ENCODE assay signal across 16 cellular contexts in the genomic region with DNA sequence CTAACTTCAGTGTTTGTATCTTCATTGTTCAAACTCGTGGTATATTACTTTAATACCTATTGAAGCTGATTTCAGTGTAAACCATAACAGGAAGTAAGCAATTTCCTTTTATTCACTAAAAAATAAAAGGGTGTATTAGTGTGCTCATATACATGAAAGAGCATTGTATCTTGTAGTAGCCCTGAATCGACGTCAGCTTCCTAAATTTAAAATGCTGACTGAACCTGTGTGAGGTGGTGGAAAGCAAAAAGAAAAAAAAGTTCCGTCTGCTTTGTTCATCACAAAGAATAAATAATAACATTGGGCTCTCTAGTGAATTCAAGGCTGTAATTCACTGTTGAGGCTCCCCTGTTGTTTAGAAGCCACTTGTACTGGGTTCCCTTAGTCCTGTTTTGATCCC. TPM values are rescaled to one million over a fixed set of nuclear protein-coding genes. Genes with fewer than 3 reads are reported as not detected.
DNase-seq lines count a peak whose midpoint lies in the region; ATAC-seq, FAIRE-seq and TF ChIP-seq lines count a peak whose summit lies in the region.
"Had no signal": no experiment of that assay in that cellular context is flagged by ENCODE, and none has a peak within 500 bp of the region (broad histone marks: within the 10 kb centered on the region; RNA-seq: fewer than 3 reads in every experiment).

No MANE protein-coding gene starts in this region.

- no peak overlapping the region for H3K4me3 Mint-ChIP-seq in activated CD4-positive, alpha-beta memory T cell treated with anti-CD3 and anti-CD28 coated beads, Interleukin-2, amount 10 ng/mL, durations not matched to agents 7 days and 5 days
- H3K4me3 Mint-ChIP-seq: WTC11 had no signal

- peaks cover 11% of the 10 kb centered on the region for H3K79me2 ChIP-seq in HepG2 (ENCODE audit: insufficient read depth, low read length)

- peak overlapping the region; percentile 60 for H3K27ac Mint-ChIP-seq in activated CD4-positive, alpha-beta memory T cell treated with anti-CD3 and anti-CD28 coated beads, Interleukin-2, amount 10 ng/mL, durations not matched to agents 7 days and 5 days
- H3K27ac Mint-ChIP-seq: WTC11 had no signal

- peak; percentile 21 to 64 (median 32) for ATAC-seq in right lobe of liver
- ATAC-seq in HepG2, result no peak
- ATAC-seq in HG02884 (IDR thresholded peaks at IDR 0.05; ENCODE audit: unreplicated experiment), result no peak
- ATAC-seq: WTC11 had no signal

- H3K4me3 ChIP-seq in right lobe of liver (no peak overlapping the region), HepG2 (replicated peaks in 1 of 3; ENCODE audit: insufficient read depth in 1 of 3, low read depth in 2 of 3, low read length in 3 of 3) (no peak overlapping the region), vagina (no peak overlapping the region)

- H3K4me1 ChIP-seq in right lobe of liver (peaks cover 0 to 24% (median 3%) of the 10 kb centered on the region in 4 donors), HepG2 (ENCODE audit: insufficient read depth, low read length) (peaks cover 17% of the 10 kb centered on the region), vagina (peaks cover 96% of the 10 kb centered on the region)

- DNase-seq in right lobe of liver (no peak), HepG2 (ENCODE audit: low spot score) (no peak), lung microvascular endothelial cell (ENCODE audit: low read depth in 2 of 2) (peak; percentile 79 to 82), vagina (ENCODE audit: extremely low spot score in 2 of 2) (no peak), H4 (ENCODE audit: low spot score) (no peak), RWPE1 (ENCODE audit: low spot score) (no peak)
- DNase-seq in activated CD4-positive, alpha-beta memory T cell treated with anti-CD3 and anti-CD28 coated beads, Interleukin-2, amount 10 ng/mL, durations not matched to agents 7 days and 5 days, result no peak
- DNase-seq: activated effector memory CD4-positive, alpha-beta T cell treated with anti-CD3 and anti-CD28 coated beads, Interleukin-2, amount 50 U/mL, for 16 hours; NCI-H82; SIG-M5; stimulated activated CD4-positive, alpha-beta T cell treated with anti-CD3 and anti-CD28 coated beads, Interleukin-2, amount 100 ng/mL, for 48 hours; stimulated activated naive CD4-positive, alpha-beta T cell treated with Interleukin-2 at 50 U/mL for 16 hours had no signal

- H3K9ac ChIP-seq in HepG2 (ENCODE audit: insufficient read depth, low read depth, low read length), result no peak overlapping the region

- in situ Hi-C loops in HepG2 (cut with HindIII; ENCODE audit: extremely low pct_ligation_motif_present, low pct_unique_long_range_greater_than_20kb), result no loop called here

- no peaks in the 10 kb centered on the region for H3K9me3 Mint-ChIP-seq in activated CD4-positive, alpha-beta memory T cell treated with anti-CD3 and anti-CD28 coated beads, Interleukin-2, amount 10 ng/mL, durations not matched to agents 7 days and 5 days
- H3K9me3 Mint-ChIP-seq: WTC11 had no signal

- H4K20me1 ChIP-seq in HepG2 (ENCODE audit: insufficient read depth, low read length), result no peaks in the 10 kb centered on the region

- H3K27ac ChIP-seq in right lobe of liver (peak overlapping the region in 1 of 3 donors; percentile 6), HepG2 (ENCODE audit: extremely low read length, insufficient read depth, low read length) (no peak overlapping the region), vagina (peak overlapping the region; percentile 52), RWPE1 (no peak overlapping the region)
- H3K27ac ChIP-seq: C4-2B had no signal

- H3K9me3 ChIP-seq in right lobe of liver (no peaks in the 10 kb centered on the region), HepG2 (ENCODE audit: low read length) (no peaks in the 10 kb centered on the region), vagina (no peaks in the 10 kb centered on the region)

- TF ChIP-seq CTCF in right lobe of liver (IDR thresholded peaks at IDR 0.05) (no peak), HepG2 (CRISPR knock-in tag; IDR thresholded peaks at IDR 0.05) (no peak), vagina (IDR thresholded peaks at IDR 0.05) (no peak), RWPE1 (conservative IDR thresholded peaks at IDR 0.05; ENCODE audit: low read depth) (no peak)

- WGBS in right lobe of liver (ENCODE audit: insufficient coverage, low coverage, low lambda C conversion rate, missing lambda C conversion rate), result 53% methylated on average over 4 of the region's 4 CpGs
- WGBS in HepG2 (ENCODE audit: low lambda C conversion rate), result 97% methylated on average over 4 of the region's 4 CpGs

- CTCF ChIA-PET in HepG2 (lab: Yijun Ruan, JAX; ENCODE audit: low intra/inter-chr PET ratio, low total read pairs), result no interaction called here
- CTCF ChIA-PET in activated CD4-positive, alpha-beta memory T cell treated with anti-CD3 and anti-CD28 coated beads, Interleukin-2, amount 10 ng/mL, durations not matched to agents 7 days and 5 days (lab: Charles Lee), result interaction anchor here (0.6 to 1.9 kb wide), 5 partner anchors 9 to 156 kb away, joined by 3 to 6 read pairs (median 3); partner anchors contain the start of gene SMARCA2
- CTCF ChIA-PET in RWPE1 (lab: Yijun Ruan, JAX), result no interaction called here

- no peak overlapping the region for H2AFZ ChIP-seq in HepG2 (ENCODE audit: low read length)

- TF ChIP-seq EP300 in HepG2 (IDR thresholded peaks at IDR 0.05; ENCODE audit: low read depth in 2 of 2, low read length in 2 of 2), result no peak
- TF ChIP-seq EP300 in HepG2 (CRISPR knock-in tag; IDR thresholded peaks at IDR 0.05; ENCODE audit: borderline replicate concordance), result no peak

- POLR2A ChIA-PET in HepG2 (lab: Yijun Ruan, JAX) (no interaction called here), RWPE1 (lab: Yijun Ruan, JAX; ENCODE audit: low non-redundant PET) (no interaction called here)
- POLR2A ChIA-PET in activated CD4-positive, alpha-beta memory T cell treated with anti-CD3 and anti-CD28 coated beads, Interleukin-2, amount 10 ng/mL, durations not matched to agents 7 days and 5 days (lab: Charles Lee), result interaction anchor here (0.6 to 7.5 kb wide), 7 partner anchors 9 to 28 kb away, joined by 3 to 97 read pairs (median 5); partner anchors contain the start of gene SMARCA2

- H3K36me3 Mint-ChIP-seq in activated CD4-positive, alpha-beta memory T cell treated with anti-CD3 and anti-CD28 coated beads, Interleukin-2, amount 10 ng/mL, durations not matched to agents 7 days and 5 days (ENCODE audit: low read depth), result peaks cover 64% of the 10 kb centered on the region
- H3K36me3 Mint-ChIP-seq: WTC11 had no signal

- intact Hi-C loops in right lobe of liver (cut with DNase I) (no loop called here), HepG2 (cut with micrococcal nuclease; ENCODE audit: unreplicated experiment) (no loop called here), vagina (cut with DNase I) (no loop called here)

- BruUV-seq in HepG2 (replicated peaks; lab: Mats Ljungman, UMichigan), result no TSS peak

- TF ChIP-seq POLR2A in right lobe of liver (IDR thresholded peaks at IDR 0.05) (no peak), HepG2 (IDR thresholded peaks at IDR 0.05; ENCODE audit: insufficient read depth in 1 of 2, low read depth in 2 of 2, low read length in 2 of 2) (no peak), vagina (IDR thresholded peaks at IDR 0.05) (no peak)

- H3K27me3 Mint-ChIP-seq in activated CD4-positive, alpha-beta memory T cell treated with anti-CD3 and anti-CD28 coated beads, Interleukin-2, amount 10 ng/mL, durations not matched to agents 7 days and 5 days, result no peaks in the 10 kb centered on the region

- peaks cover 93% of the 10 kb centered on the region for H3K4me1 Mint-ChIP-seq in activated CD4-positive, alpha-beta memory T cell treated with anti-CD3 and anti-CD28 coated beads, Interleukin-2, amount 10 ng/mL, durations not matched to agents 7 days and 5 days

- H3K4me2 ChIP-seq in HepG2 (ENCODE audit: low read depth, low read length), result no peak overlapping the region

- no peak for FAIRE-seq in HepG2 (lab: Jason Lieb, UNC)
- FAIRE-seq: G401.6 had no signal

- no peaks in the 10 kb centered on the region for H3K27me3 ChIP-seq in right lobe of liver
- no peaks in the 10 kb centered on the region for H3K27me3 ChIP-seq in HepG2 (ENCODE audit: control insufficient read depth in 1 of 2, insufficient read depth in 2 of 2, low read length in 2 of 2)
- H3K27me3 ChIP-seq in vagina, result no peaks in the 10 kb centered on the region

- TF ChIP-seq RAD21 in HepG2 (CRISPR knock-in tag; IDR thresholded peaks at IDR 0.05), result no peak

- H3K36me3 ChIP-seq in right lobe of liver (peaks cover 0 to 1% (median 0%) of the 10 kb centered on the region in 4 donors), HepG2 (replicated peaks in 1 of 2; ENCODE audit: control insufficient read depth in 1 of 2, insufficient read depth in 2 of 2, low read length in 2 of 2) (no peaks in the 10 kb centered on the region), vagina (no peaks in the 10 kb centered on the region)

RNA-seq across cellular contexts. Expression of gene SMARCA2, which starts 11.5 kb away (rescaled TPM):
- total RNA-seq in right lobe of liver, result 10 to 100 TPM; 46.2 to 97.8 (median 62.4) TPM
- total RNA-seq in HepG2 (2016; rRNA removed; fragmentation: Illumina TruSeq; extraction: Trizol), result 23.7 and 35.5 TPM in 2 replicates
- total RNA-seq in HepG2 (2016; cell fraction: cytosol; rRNA removed; fragmentation: Illumina TruSeq; extraction: Trizol; ENCODE audit: low read depth), result 7.6 and 9.4 TPM in 2 replicates
- total RNA-seq in HepG2 (2016; cell fraction: insoluble cytoplasmic fraction; rRNA removed; fragmentation: Illumina TruSeq; extraction: Trizol), result 22.4 and 29.1 TPM in 2 replicates
- total RNA-seq in HepG2 (2016; cell fraction: membrane; rRNA removed; fragmentation: Illumina TruSeq; extraction: Trizol), result 12.8 and 13.5 TPM in 2 replicates
- total RNA-seq in HepG2 (2016; cell fraction: nucleus; rRNA removed; fragmentation: Illumina TruSeq; extraction: Trizol), result 40.2 and 47.8 TPM in 2 replicates
- 22.5 and 24.7 TPM in 2 replicates for polyA plus RNA-seq in HepG2 (2011; rRNA removed)
- 14.4 and 15.9 TPM in 2 replicates for polyA plus RNA-seq in HepG2 (2011; cell fraction: cytosol; rRNA removed)
- polyA plus RNA-seq in HepG2 (2011; cell fraction: nucleus; rRNA removed), result 23.7 and 25.6 TPM in 2 replicates
- 15.0 and 16.7 TPM in 2 replicates for polyA plus RNA-seq in HepG2 (2012)
- 1.1 and 1.4 TPM in 2 replicates for polyA plus RNA-seq in HepG2 (2016; cell fraction: cytosol; fragmentation: Illumina TruSeq; extraction: Trizol; ENCODE audit: low read depth)
- 25.9 and 26.3 TPM in 2 replicates for polyA plus RNA-seq in HepG2 (2016; cell fraction: insoluble cytoplasmic fraction; fragmentation: Illumina TruSeq; extraction: Trizol; ENCODE audit: low read depth)
- 3.6 and 5.2 TPM in 2 replicates for polyA plus RNA-seq in HepG2 (2016; cell fraction: membrane; fragmentation: Illumina TruSeq; extraction: Trizol; ENCODE audit: low read depth)
- polyA plus RNA-seq in HepG2 (2016; cell fraction: nucleus; fragmentation: Illumina TruSeq; extraction: Trizol; ENCODE audit: insufficient read depth, low read depth), result 29.0 and 30.2 TPM in 2 replicates
- 93.2 and 190 TPM in 2 replicates for polyA minus RNA-seq in HepG2 (2011; rRNA and poly(A)+ RNA removed; ENCODE audit: low replicate concordance)
- 18.9 and 25.9 TPM in 2 replicates for polyA minus RNA-seq in HepG2 (2011; cell fraction: cytosol; rRNA and poly(A)+ RNA removed)
- 94.9 and 103 TPM in 2 replicates for polyA minus RNA-seq in HepG2 (2011; cell fraction: nucleus; rRNA and poly(A)+ RNA removed)
- 100 to 1,000 TPM; 207 to 224 TPM for total RNA-seq in activated CD4-positive, alpha-beta memory T cell treated with anti-CD3 and anti-CD28 coated beads, Interleukin-2, amount 10 ng/mL, durations not matched to agents 7 days and 5 days
- 47.5 and 84.9 TPM in 2 replicates for total RNA-seq in lung microvascular endothelial cell
- 98.0 TPM for total RNA-seq in vagina
- total RNA-seq in H4 (2014; rRNA removed; shearing (Covaris generic)), result 22.3 and 26.7 TPM in 2 replicates

Comparison
In these comparisons a context has a peak if more than half of its experiments do, and no peak if none do; other contexts are left out.
1. ATAC-seq: peak in right lobe of liver (4 of 4); none in HepG2 (single experiment) and HG02884 (single experiment).
2. DNase-seq: peak in lung microvascular endothelial cell (2 of 2); none in right lobe of liver (0 of 3), HepG2 (single experiment), activated CD4-positive, alpha-beta memory T cell treated with anti-CD3 and anti-CD28 coated beads, Interleukin-2, amount 10 ng/mL, durations not matched to agents 7 days and 5 days (single experiment), vagina (0 of 2), H4 (single experiment) and RWPE1 (single experiment).